Comparison of ENCODE assay signal across 26 cellular contexts in genomic region chr11:6666302-6667183, GRCh38. TPM values are rescaled to one million over a fixed set of nuclear protein-coding genes. Genes with fewer than 3 reads are reported as not detected.
DNase-seq lines count a peak whose midpoint lies in the region; ATAC-seq lines count a peak whose summit lies in the region.
"Had no signal": no experiment of that assay in that cellular context is flagged by ENCODE, and none has a peak within 500 bp of the region (broad histone marks: within the 10 kb centered on the region; RNA-seq: fewer than 3 reads in every experiment).

No MANE protein-coding gene starts in this region.

- POLR2A ChIA-PET in naive thymus-derived CD4-positive, alpha-beta T cell (lab: Charles Lee), result interaction anchor here (0.6 to 3.2 kb wide), 13 partner anchors 8 to 185 kb away, joined by 3 to 23 read pairs (median 4); partner anchors contain the start of genes ARFIP2, MRPL17, TAF10 and TIMM10B

- no peak for DNase-seq in activated CD4-positive, CD25-positive, alpha-beta regulatory T cell (lab: John Stamatoyannopoulos, UW)
- DNase-seq in activated naive CD8-positive, alpha-beta T cell treated with anti-CD3 and anti-CD28 coated beads for 36 hours, result no peak
- DNase-seq in naive thymus-derived CD4-positive, alpha-beta T cell, result peak in 1 of 9 donors; percentile 16
- DNase-seq in mesenteric fat pad (ENCODE audit: low spot score) (no peak), SKM-1 (lab: John Stamatoyannopoulos, UW; ENCODE audit: unreplicated experiment) (no peak), posterior vena cava (ENCODE audit: low spot score) (no peak)
- DNase-seq: activated effector memory CD4-positive, alpha-beta T cell treated with anti-CD3 and anti-CD28 coated beads, Interleukin-2, amount 50 U/mL, for 16 hours; foreskin melanocyte; heart left ventricle; Karpas-422; kidney; NCI-H1436; NCI-H2107; nucleus accumbens; psoas muscle; SK-N-SH; substantia nigra; upper lobe of left lung had no signal

- no peak overlapping the region for H3K27ac ChIP-seq in naive thymus-derived CD4-positive, alpha-beta T cell (ENCODE audit: low read depth, low read length)
- H3K27ac ChIP-seq: 22Rv1, heart left ventricle, psoas muscle had no signal

- no peak overlapping the region for H3K4me3 ChIP-seq in naive thymus-derived CD4-positive, alpha-beta T cell (ENCODE audit: low read length)
- H3K4me3 ChIP-seq: heart left ventricle, psoas muscle, upper lobe of left lung had no signal

- H3K9me3 ChIP-seq in naive thymus-derived CD4-positive, alpha-beta T cell (ENCODE audit: control insufficient read depth in 2 of 3, low read length in 3 of 3), result no peaks in the 10 kb centered on the region
- H3K9me3 ChIP-seq: heart left ventricle, psoas muscle, SK-N-SH, upper lobe of left lung had no signal

- H3K27ac Mint-ChIP-seq in activated naive CD8-positive, alpha-beta T cell, result peak overlapping the region; percentile 88
- H3K27ac Mint-ChIP-seq in activated naive CD8-positive, alpha-beta T cell treated with anti-CD3 and anti-CD28 coated beads for 36 hours, result no peak overlapping the region
- peak overlapping the region in 8 of 9 donors; percentile 1 to 91 (median 67) for H3K27ac Mint-ChIP-seq in naive thymus-derived CD4-positive, alpha-beta T cell
- H3K27ac Mint-ChIP-seq: mesothelial cell of epicardium had no signal

- ATAC-seq in activated CD4-positive, CD25-positive, alpha-beta regulatory T cell treated with anti-CD3 and anti-CD28 coated beads, Interleukin-2, amount 50 U/mL, for 24 hours, result peak; percentile 84 to 92
- peak; percentile 31 for ATAC-seq in naive thymus-derived CD4-positive, alpha-beta T cell
- ATAC-seq: heart left ventricle, HepG2, psoas muscle, Right ventricle myocardium inferior, sciatic nerve had no signal

- no peaks in the 10 kb centered on the region for H3K27me3 ChIP-seq in naive thymus-derived CD4-positive, alpha-beta T cell (ENCODE audit: control insufficient read depth in 2 of 2, insufficient read depth in 2 of 2, low read length in 2 of 2)
- H3K27me3 ChIP-seq: heart left ventricle, upper lobe of left lung had no signal

- no peaks in the 10 kb centered on the region for H3K36me3 ChIP-seq in naive thymus-derived CD4-positive, alpha-beta T cell (ENCODE audit: control insufficient read depth in 2 of 3, insufficient read depth in 3 of 3, low read length in 3 of 3)
- H3K36me3 ChIP-seq: heart left ventricle, upper lobe of left lung had no signal

- CTCF ChIA-PET in naive thymus-derived CD4-positive, alpha-beta T cell (lab: Charles Lee), result interaction anchor here (1.0 to 3.8 kb wide), 6 partner anchors 9 to 93 kb away, joined by 3 to 25 read pairs (median 6); partner anchors contain the start of genes MRPL17 and TPP1

- intact Hi-C loops in naive thymus-derived CD4-positive, alpha-beta T cell (cut with micrococcal nuclease), result loop anchor here (1.0 to 2.0 kb wide), 6 partner anchors 9 to 135 kb away; partner anchors contain the start of genes TPP1 (in 2 of the 2) and TAF10 (in 1 of the 2)
- intact Hi-C loops in posterior vena cava (cut with DNase I), result no loop called here

- no peaks in the 10 kb centered on the region for H3K9me3 Mint-ChIP-seq in activated naive CD8-positive, alpha-beta T cell (ENCODE audit: low read depth)
- peaks cover 3% of the 10 kb centered on the region for H3K9me3 Mint-ChIP-seq in activated naive CD8-positive, alpha-beta T cell treated with anti-CD3 and anti-CD28 coated beads for 36 hours
- H3K9me3 Mint-ChIP-seq in naive thymus-derived CD4-positive, alpha-beta T cell, result peaks cover 0 to 6% (median 0%) of the 10 kb centered on the region in 11 donors

- H3K36me3 Mint-ChIP-seq in activated naive CD8-positive, alpha-beta T cell, result no peaks in the 10 kb centered on the region
- peaks cover 6% of the 10 kb centered on the region for H3K36me3 Mint-ChIP-seq in activated naive CD8-positive, alpha-beta T cell treated with anti-CD3 and anti-CD28 coated beads for 36 hours
- H3K36me3 Mint-ChIP-seq in naive thymus-derived CD4-positive, alpha-beta T cell, result peaks cover 0 to 9% (median 0%) of the 10 kb centered on the region in 5 donors
- H3K36me3 Mint-ChIP-seq: CD14-positive monocyte, mesothelial cell of epicardium had no signal

- peaks cover 10 to 29% of the 10 kb centered on the region in 2 donors for H3K4me1 ChIP-seq in naive thymus-derived CD4-positive, alpha-beta T cell (ENCODE audit: control insufficient read depth in 2 of 2, insufficient read depth in 2 of 2, low read length in 2 of 2)
- H3K4me1 ChIP-seq: psoas muscle, upper lobe of left lung had no signal

- peak overlapping the region; percentile 28 for H3K4me3 Mint-ChIP-seq in activated naive CD8-positive, alpha-beta T cell
- H3K4me3 Mint-ChIP-seq in activated naive CD8-positive, alpha-beta T cell treated with anti-CD3 and anti-CD28 coated beads for 36 hours, result no peak overlapping the region
- peak overlapping the region in 1 of 10 donors; percentile 5 for H3K4me3 Mint-ChIP-seq in naive thymus-derived CD4-positive, alpha-beta T cell
- H3K4me3 Mint-ChIP-seq: CD14-positive monocyte, mesothelial cell of epicardium had no signal

- no peaks in the 10 kb centered on the region for H3K27me3 Mint-ChIP-seq in activated naive CD8-positive, alpha-beta T cell
- no peaks in the 10 kb centered on the region for H3K27me3 Mint-ChIP-seq in activated naive CD8-positive, alpha-beta T cell treated with anti-CD3 and anti-CD28 coated beads for 36 hours
- H3K27me3 Mint-ChIP-seq in naive thymus-derived CD4-positive, alpha-beta T cell, result peaks cover 0 to 19% (median 0%) of the 10 kb centered on the region in 5 donors

- peaks cover 61% of the 10 kb centered on the region for H3K4me1 Mint-ChIP-seq in activated naive CD8-positive, alpha-beta T cell (ENCODE audit: low read depth)
- H3K4me1 Mint-ChIP-seq in activated naive CD8-positive, alpha-beta T cell treated with anti-CD3 and anti-CD28 coated beads for 36 hours, result peaks cover 26% of the 10 kb centered on the region
- peaks cover 26 to 72% (median 57%) of the 10 kb centered on the region in 7 donors for H3K4me1 Mint-ChIP-seq in naive thymus-derived CD4-positive, alpha-beta T cell
- H3K4me1 Mint-ChIP-seq: mesothelial cell of epicardium had no signal

RNA-seq across cellular contexts. Expression of gene DCHS1, which starts 10.9 kb away (rescaled TPM):
- 1 to 10 TPM; 1.3 to 1.4 TPM for total RNA-seq in activated naive CD8-positive, alpha-beta T cell treated with anti-CD3 and anti-CD28 coated beads for 36 hours
- 10 to 100 TPM in 3 of 5 experiments, 1 to 10 TPM in 1, under 1 TPM in 1; 0.48 to 12.5 (median 10.9) TPM for total RNA-seq in naive thymus-derived CD4-positive, alpha-beta T cell
- 1 to 10 TPM; 2.7 to 4.8 TPM for polyA plus RNA-seq in naive thymus-derived CD4-positive, alpha-beta T cell
- total RNA-seq in mesenteric fat pad (23.0 TPM), posterior vena cava (10 to 100 TPM; 28.9 to 42.3 TPM)

RNA-seq across cellular contexts. Expression of gene MRPL17, which starts 16.6 kb away (rescaled TPM):
- 100 to 1,000 TPM; 141 to 143 TPM for total RNA-seq in activated naive CD8-positive, alpha-beta T cell treated with anti-CD3 and anti-CD28 coated beads for 36 hours
- 10 to 100 TPM in 4 of 5 experiments, 1 to 10 TPM in 1; 10.0 to 70.3 (median 26.4) TPM for total RNA-seq in naive thymus-derived CD4-positive, alpha-beta T cell
- polyA plus RNA-seq in naive thymus-derived CD4-positive, alpha-beta T cell, result 10 to 100 TPM; 21.6 to 33.4 TPM
- total RNA-seq in mesenteric fat pad (42.2 TPM), posterior vena cava (10 to 100 TPM; 25.6 to 28.2 TPM)

RNA-seq across cellular contexts. Expression of gene TPP1, which starts 47.3 kb away (rescaled TPM):
- 10 to 100 TPM; 30.7 to 33.7 TPM for total RNA-seq in activated naive CD8-positive, alpha-beta T cell treated with anti-CD3 and anti-CD28 coated beads for 36 hours
- total RNA-seq in naive thymus-derived CD4-positive, alpha-beta T cell, result 100 to 1,000 TPM in 3 of 5 experiments, 10 to 100 TPM in 2; 49.9 to 160 (median 134) TPM
- 100 to 1,000 TPM in 1 of 2 donors, 10 to 100 TPM in 1; 91.6 to 116 TPM for polyA plus RNA-seq in naive thymus-derived CD4-positive, alpha-beta T cell
- total RNA-seq in mesenteric fat pad, result 133 TPM
- total RNA-seq in posterior vena cava, result 100 to 1,000 TPM in 1 of 2 donors, 10 to 100 TPM in 1; 80.9 to 137 TPM

RNA-seq across cellular contexts. Expression of gene TAF10, which starts 54.5 kb away (rescaled TPM):
- 100 to 1,000 TPM; 156 to 160 TPM for total RNA-seq in activated naive CD8-positive, alpha-beta T cell treated with anti-CD3 and anti-CD28 coated beads for 36 hours
- total RNA-seq in naive thymus-derived CD4-positive, alpha-beta T cell, result 100 to 1,000 TPM; 116 to 135 (median 128) TPM
- polyA plus RNA-seq in naive thymus-derived CD4-positive, alpha-beta T cell, result 100 to 1,000 TPM; 210 to 247 TPM
- 142 TPM for total RNA-seq in mesenteric fat pad
- total RNA-seq in posterior vena cava, result 100 to 1,000 TPM in 1 of 2 donors, 10 to 100 TPM in 1; 85.9 to 107 TPM

Comparison
In these comparisons a context has a peak if more than half of its experiments do, and no peak if none do; other contexts are left out.
1. intact Hi-C loops: an anchor here in naive thymus-derived CD4-positive, alpha-beta T cell (1.0 to 2.0 kb wide); none called in posterior vena cava.